8 cellular contexts compared by ENCODE assay signal in the genomic region with DNA sequence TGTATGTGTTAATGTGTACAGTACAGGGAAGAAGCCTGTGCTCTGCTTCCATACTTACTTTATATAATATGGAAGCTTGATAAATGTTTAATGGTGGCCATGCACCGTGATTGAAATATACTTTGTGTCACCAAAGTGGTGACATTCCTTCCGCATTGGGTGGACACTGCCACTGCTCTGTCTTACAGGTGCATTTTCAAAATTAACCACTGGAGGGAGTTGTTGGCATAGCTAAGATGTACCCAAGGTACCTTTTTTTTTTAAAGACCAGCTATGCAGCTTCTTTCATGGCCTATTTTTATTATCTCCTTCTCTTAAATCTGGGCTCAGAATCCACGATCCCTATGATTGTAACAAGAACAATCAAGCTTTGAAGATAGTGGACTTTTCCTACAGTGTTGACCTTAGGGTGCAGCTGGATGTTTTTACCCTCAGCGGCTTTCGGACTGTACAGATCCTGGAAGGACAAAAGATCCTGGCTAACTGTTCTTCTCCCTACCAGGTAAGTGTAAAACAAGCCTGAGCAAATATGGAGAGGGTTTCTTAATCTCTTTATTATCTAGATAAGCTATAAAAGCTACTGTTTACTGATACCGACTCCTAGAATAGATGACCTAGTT.
DNase-seq lines count a peak whose midpoint lies in the region; ATAC-seq and TF ChIP-seq lines count a peak whose summit lies in the region.

No MANE protein-coding gene starts in this region.

- in situ Hi-C loops in ACHN (cut with HindIII; ENCODE audit: low pct_ligation_motif_present, low pct_unique_long_range_greater_than_20kb, low sequenced_read_pairs): no loop called here

- H3K4me1 ChIP-seq in RWPE2 (ENCODE audit: insufficient read depth, poor library complexity, severe bottlenecking): no peaks in the 10 kb centered on the region

- no peak overlapping the region for H3K27ac ChIP-seq in RWPE2 (ENCODE audit: poor library complexity, severe bottlenecking)

- H3K4me3 ChIP-seq in GM06990 (replicated peaks; ENCODE audit: low read depth, low read length) (no peak overlapping the region), RWPE2 (ENCODE audit: severe bottlenecking) (no peak overlapping the region), cardiac fibroblast (replicated peaks in 1 of 2; ENCODE audit: low read depth in 2 of 2, low read length in 2 of 2) (no peak overlapping the region)

- TF ChIP-seq CTCF in GM06990 (IDR thresholded peaks at IDR 0.05; ENCODE audit: insufficient read depth, low read length, poor library complexity, severe bottlenecking): peak; percentile 73
- peak; percentile 99 for TF ChIP-seq CTCF in RWPE2 (IDR thresholded peaks at IDR 0.05; ENCODE audit: poor library complexity, severe bottlenecking)
- peak; percentile 77 for TF ChIP-seq CTCF in cardiac fibroblast (IDR thresholded peaks at IDR 0.05; ENCODE audit: low read depth, low read length)

- H3K36me3 ChIP-seq in GM06990 (ENCODE audit: control insufficient read depth, insufficient read depth, low read length): peaks cover 6% of the 10 kb centered on the region; the same call in 1 of the 2 replicates
- H3K36me3 ChIP-seq in RWPE2 (ENCODE audit: low read depth): peaks cover 91% of the 10 kb centered on the region

- peak; percentile 78 for ATAC-seq in RWPE2 (ENCODE audit: low read depth)
- ATAC-seq in HG03354 (IDR thresholded peaks at IDR 0.05; ENCODE audit: poor library complexity, severe bottlenecking, unreplicated experiment): no peak

- no peaks in the 10 kb centered on the region for H3K27me3 ChIP-seq in GM06990 (replicated peaks; ENCODE audit: control insufficient read depth, insufficient read depth, low read length)
- no peaks in the 10 kb centered on the region for H3K27me3 ChIP-seq in RWPE2 (ENCODE audit: insufficient read depth, poor library complexity, severe bottlenecking)

- DNase-seq in ACHN (peak; percentile 75), GM06990 (ENCODE audit: extremely low read depth, insufficient read length) (no peak), Kasumi-1 (lab: John Stamatoyannopoulos, UW) (peak; percentile 30 to 51), RWPE2 (ENCODE audit: low spot score) (no peak), cardiac fibroblast (ENCODE audit: low read depth in 2 of 2) (peak; percentile 80 to 83), islet precursor cell (peak; percentile 69)
- peak in 2 of 3 donors; percentile 7 to 12 for DNase-seq in stimulated activated CD4-positive, alpha-beta T cell treated with anti-CD3 and anti-CD28 coated beads, TNF-alpha, amount 100 ng/mL, for 1 hour (ENCODE audit: low read depth in 3 of 3, low spot score in 1 of 3)

- no peaks in the 10 kb centered on the region for H3K9me3 ChIP-seq in RWPE2 (ENCODE audit: severe bottlenecking)

Comparison
In these comparisons a context has a peak if more than half of its experiments do, and no peak if none do; other contexts are left out.
1. DNase-seq: peak in ACHN (single experiment), Kasumi-1 (2 of 2), cardiac fibroblast (2 of 2), islet precursor cell (single experiment) and stimulated activated CD4-positive, alpha-beta T cell treated with anti-CD3 and anti-CD28 coated beads, TNF-alpha, amount 100 ng/mL, for 1 hour (2 of 3); none in GM06990 (single experiment) and RWPE2 (single experiment).
2. Peak in every context shown above with its lines, with median percentiles within 50 percentile points of each other: CTCF ChIP-seq.